13 cellular contexts compared by ENCODE assay signal in the genomic region with DNA sequence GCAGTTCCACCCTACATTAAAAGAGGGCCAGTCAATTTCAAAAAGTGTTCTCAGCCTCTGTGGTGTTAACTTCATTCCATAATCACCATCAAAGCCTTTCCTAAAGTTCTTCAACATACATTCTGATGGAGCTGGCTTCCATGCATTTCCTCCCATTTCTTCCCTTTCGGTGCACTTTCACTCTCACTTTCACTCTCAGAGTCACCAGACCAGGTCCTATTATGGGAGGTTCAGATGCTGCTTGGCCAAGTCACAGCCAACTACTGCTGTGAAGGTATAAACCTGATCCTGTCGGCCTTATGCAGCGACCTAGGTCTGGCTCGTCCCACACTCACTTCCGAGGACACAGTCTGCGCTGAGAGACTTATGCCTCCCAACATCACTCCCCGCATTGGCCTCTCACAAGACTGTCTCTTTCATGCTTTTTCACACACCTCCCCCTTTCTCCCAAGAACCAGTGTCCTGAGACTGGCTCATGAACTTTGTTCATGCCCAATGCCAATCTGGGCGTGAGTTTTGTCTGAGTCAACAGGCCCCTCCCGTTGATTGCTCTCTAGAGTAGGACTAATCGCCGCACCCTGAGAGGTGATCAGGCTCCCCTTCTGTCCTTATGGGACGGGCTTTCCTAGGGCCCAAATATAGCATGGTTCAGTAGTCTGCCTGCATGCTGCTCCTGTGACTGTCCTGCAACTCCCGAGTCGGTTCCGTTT.
"Had no signal": no experiment of that assay in that cellular context is flagged by ENCODE, and none has a peak within 500 bp of the region (broad histone marks: within the 10 kb centered on the region; RNA-seq: fewer than 3 reads in every experiment).

No MANE protein-coding gene starts in this region.

- DNase-seq: activated CD4-positive, alpha-beta memory T cell treated with anti-CD3 and anti-CD28 coated beads for 36 hours; activated gamma-delta T cell; activated naive CD8-positive, alpha-beta T cell treated with anti-CD3 and anti-CD28 coated beads for 36 hours; activated T-cell treated with anti-CD3 and anti-CD28 coated beads, Interleukin-2, amount 50 U/mL, for 4 hours; brain microvascular endothelial cell; head of caudate nucleus; left ventricle myocardium superior; naive B cell; retina had no signal

- ATAC-seq: activated T-cell treated with anti-CD3 and anti-CD28 coated beads, Interleukin-2, amount 50 U/mL, for 4 hours; left ventricle myocardium superior had no signal

- H3K4me3 ChIP-seq: smooth muscle cell, tibial nerve had no signal

- H3K27me3 ChIP-seq: brain microvascular endothelial cell, foreskin keratinocyte had no signal

- H3K9ac ChIP-seq: parathyroid adenoma had no signal

- H3K27ac ChIP-seq: brain microvascular endothelial cell, foreskin keratinocyte, parathyroid adenoma, tibial nerve had no signal

- H3K4me1 ChIP-seq: foreskin keratinocyte, parathyroid adenoma, tibial nerve had no signal

- H3K9me3 ChIP-seq: tibial nerve had no signal

- H3K36me3 ChIP-seq: brain microvascular endothelial cell, tibial nerve had no signal
